ENCODE assay signal across 22 cellular contexts in the genomic region with DNA sequence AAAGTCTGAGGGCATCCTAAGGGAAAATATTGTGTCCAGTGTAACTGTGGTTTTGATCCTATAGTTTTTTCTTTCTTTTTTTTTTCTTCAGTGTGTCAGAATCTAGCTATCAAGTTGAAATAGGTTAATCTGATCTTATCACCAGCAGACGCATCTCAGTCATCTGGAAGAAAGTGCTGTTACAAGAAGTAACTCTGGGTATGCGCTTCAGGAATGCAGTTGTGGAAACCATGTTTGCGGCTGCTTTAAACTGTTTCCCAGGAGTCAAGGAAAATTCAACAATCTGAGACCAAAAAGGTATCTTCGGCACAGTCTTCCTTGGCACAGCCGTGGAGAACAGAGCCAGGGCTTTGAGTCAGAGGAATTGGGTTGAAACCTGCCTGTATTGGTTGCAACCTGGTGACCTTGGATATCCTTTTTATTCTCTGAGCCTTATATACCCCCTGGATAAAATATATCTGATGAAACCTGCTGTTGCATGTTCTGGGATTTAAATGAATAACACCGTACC.
"Had no signal": no experiment of that assay in that cellular context is flagged by ENCODE, and none has a peak within 500 bp of the region (broad histone marks: within the 10 kb centered on the region; RNA-seq: fewer than 3 reads in every experiment).

No MANE protein-coding gene starts in this region.

- H3K27me3 Mint-ChIP-seq: naive thymus-derived CD8-positive, alpha-beta T cell; stimulated activated memory B cell treated with anti-CD40 and anti-IgM and Interleukin-4, amounts not matched to agents 10 μg/mL and 1 μg/mL and 100 μg/mL, for 72 hours; stimulated activated naive CD8-positive, alpha-beta T cell treated with anti-CD3 and anti-CD28 coated beads, Interleukin-15, Interleukin-2, amounts not matched to agents 100 ng/mL and 50 ng/mL, for 24 hours had no signal

- H3K4me1 ChIP-seq: gastroesophageal sphincter, testis, transverse colon had no signal

- H3K27ac Mint-ChIP-seq: endodermal cell; stimulated activated memory B cell treated with anti-CD40 and anti-IgM and Interleukin-4, amounts not matched to agents 10 μg/mL and 1 μg/mL and 100 μg/mL, for 72 hours; stimulated activated naive CD8-positive, alpha-beta T cell treated with anti-CD3 and anti-CD28 coated beads, Interleukin-15, Interleukin-2, amounts not matched to agents 100 ng/mL and 50 ng/mL, for 24 hours had no signal

- H3K4me3 Mint-ChIP-seq: endodermal cell; immature natural killer cell; naive thymus-derived CD8-positive, alpha-beta T cell; stimulated activated memory B cell treated with anti-CD40 and anti-IgM and Interleukin-4, amounts not matched to agents 10 μg/mL and 1 μg/mL and 100 μg/mL, for 72 hours; stimulated activated naive CD8-positive, alpha-beta T cell treated with anti-CD3 and anti-CD28 coated beads, Interleukin-15, Interleukin-2, amounts not matched to agents 100 ng/mL and 50 ng/mL, for 24 hours had no signal

- H3K27ac ChIP-seq: coronary artery, gastroesophageal sphincter, neutrophil, spleen, testis, transverse colon had no signal

- H3K9me3 ChIP-seq: gastroesophageal sphincter, mucosa of descending colon, neutrophil, testis, transverse colon had no signal

- ATAC-seq: gastroesophageal sphincter; left colon; left ventricle myocardium superior; mucosa of descending colon; naive thymus-derived CD8-positive, alpha-beta T cell; sciatic nerve; stimulated activated memory B cell treated with anti-CD40 and anti-IgM and Interleukin-4, amounts not matched to agents 10 μg/mL and 1 μg/mL and 100 μg/mL, for 72 hours had no signal

- H3K27me3 ChIP-seq: gastroesophageal sphincter, neutrophil, spleen, testis, transverse colon had no signal

- H3K36me3 ChIP-seq: gastroesophageal sphincter, transverse colon had no signal

- H3K4me3 ChIP-seq: coronary artery, gastroesophageal sphincter, lung, mucosa of descending colon, spleen, testis, transverse colon had no signal

- H3K9me3 Mint-ChIP-seq: immature natural killer cell had no signal

- DNase-seq: effector CD4-positive, alpha-beta T cell; endodermal cell; glutamatergic neuron; immature natural killer cell; left colon; left ventricle myocardium superior; mucosa of descending colon; naive thymus-derived CD8-positive, alpha-beta T cell; posterior cingulate gyrus; spleen; stimulated activated CD4-positive, alpha-beta T cell treated with anti-CD3 and anti-CD28 coated beads, Interleukin-15, amount 100 ng/mL, for 24 hours; stimulated activated CD4-positive, alpha-beta T cell treated with anti-CD3 and anti-CD28 coated beads, Interleukin-1b, Interleukin-23, amount 100 ng/mL, for 48 hours; stimulated activated CD4-positive, alpha-beta T cell treated with anti-CD3 and anti-CD28 coated beads, Interleukin-4, amount 100 ng/mL, for 24 hours; testis; transverse colon had no signal
